19 cellular contexts compared by ENCODE assay signal in the genomic region with DNA sequence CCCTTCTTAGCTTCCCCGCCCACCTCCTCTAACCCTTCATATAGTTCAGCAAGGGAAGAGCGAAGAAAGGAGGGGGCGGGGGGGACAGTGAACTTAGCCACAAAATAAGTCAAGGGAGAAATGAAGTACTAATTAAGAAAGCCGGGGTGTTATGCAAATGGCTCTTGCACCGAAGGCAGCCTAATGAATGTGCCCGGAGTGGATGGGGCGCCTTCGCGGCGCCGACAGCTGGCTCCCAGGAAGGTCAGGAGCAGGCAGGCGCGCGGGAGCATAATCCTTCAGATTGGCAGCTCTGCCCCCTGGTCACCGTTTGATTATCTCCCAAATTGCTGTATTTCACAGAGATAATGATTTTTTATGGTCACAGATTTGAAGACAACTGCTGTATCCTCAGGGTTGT.
A peak's percentile ranks its signal among the peaks of the same experiment; 100 is the strongest.
DNase-seq lines count a peak whose midpoint lies in the region; ATAC-seq, FAIRE-seq and TF ChIP-seq lines count a peak whose summit lies in the region.
"Had no signal": no experiment of that assay in that cellular context is flagged by ENCODE, and none has a peak within 500 bp of the region (broad histone marks: within the 10 kb centered on the region; RNA-seq: fewer than 3 reads in every experiment).

No MANE protein-coding gene starts in this region.

- no peak overlapping the region for H3K4me3 ChIP-seq in mammary epithelial cell (replicated peaks in 1 of 3; ENCODE audit: insufficient read depth in 1 of 3, low read depth in 2 of 3, low read length in 3 of 3)
- peak overlapping the region in 2 of 3 experiments; percentile 27 to 31 for H3K4me3 ChIP-seq in keratinocyte (ENCODE audit: control insufficient read depth in 2 of 3, extremely low read depth in 1 of 3, insufficient read depth in 2 of 3, low read depth in 1 of 3, low read length in 3 of 3)
- H3K4me3 ChIP-seq in smooth muscle cell: peak overlapping the region; percentile 29
- H3K4me3 ChIP-seq: BLaER1 had no signal

- 28% methylated on average over 11 of the region's 15 CpGs for WGBS in mammary epithelial cell (ENCODE audit: low coverage, missing lambda C conversion rate)
- 17% methylated on average over 15 of the region's 15 CpGs for WGBS in smooth muscle cell (ENCODE audit: low lambda C conversion rate)

- CTCF ChIA-PET in mammary epithelial cell (lab: Charles Lee; ENCODE audit: low non-redundant PET): no interaction called here
- CTCF ChIA-PET in activated CD8-positive, alpha-beta memory T cell treated with anti-CD3 and anti-CD28 coated beads, Interleukin-2, amount 10 ng/mL, durations not matched to agents 7 days and 5 days (lab: Charles Lee): no interaction called here

- H3F3A ChIP-seq in smooth muscle cell (ENCODE audit: low read depth): no peaks in the 10 kb centered on the region

- TF ChIP-seq CTCF in mammary epithelial cell (conservative IDR thresholded peaks at IDR 0.05 in 1 of 2, IDR thresholded peaks at IDR 0.05 in 1 of 2; ENCODE audit: extremely low read depth in 1 of 2, insufficient read depth in 1 of 2, low read depth in 1 of 2, low read length in 2 of 2): no peak
- TF ChIP-seq CTCF in keratinocyte (optimal IDR thresholded peaks at IDR 0.05 in 1 of 3, IDR thresholded peaks at IDR 0.05 in 1 of 3, conservative IDR thresholded peaks at IDR 0.05 in 1 of 3; ENCODE audit: extremely low read depth in 1 of 3, insufficient read depth in 2 of 3, low read length in 3 of 3): no peak
- no peak for TF ChIP-seq CTCF in smooth muscle cell (IDR thresholded peaks at IDR 0.05; ENCODE audit: borderline replicate concordance, insufficient read depth, poor library complexity, severe bottlenecking)

- no peaks in the 10 kb centered on the region for H3K36me3 Mint-ChIP-seq in stimulated activated effector memory CD8-positive, alpha-beta T cell treated with anti-CD3 and anti-CD28 coated beads, Interleukin-12 subunit alpha, Interleukin-12 subunit beta, amount 100 ng/mL, for 72 hours
- no peaks in the 10 kb centered on the region for H3K36me3 Mint-ChIP-seq in activated CD8-positive, alpha-beta memory T cell treated with anti-CD3 and anti-CD28 coated beads, Interleukin-2, amount 10 ng/mL, durations not matched to agents 7 days and 5 days
- H3K36me3 Mint-ChIP-seq: activated naive CD8-positive, alpha-beta T cell treated with anti-CD3 and anti-CD28 coated beads, Interleukin-2, amount 10 ng/mL, durations not matched to agents 7 days and 5 days; memory B cell had no signal

- no peaks in the 10 kb centered on the region for H3K79me2 ChIP-seq in mammary epithelial cell (ENCODE audit: insufficient read depth, low read length)
- H3K79me2 ChIP-seq in keratinocyte (ENCODE audit: control insufficient read depth, insufficient read depth, low read length): no peaks in the 10 kb centered on the region
- H3K79me2 ChIP-seq in smooth muscle cell (ENCODE audit: low read depth): no peaks in the 10 kb centered on the region

- no peak overlapping the region for H2AFZ ChIP-seq in mammary epithelial cell (ENCODE audit: low read depth, low read length)
- H2AFZ ChIP-seq in keratinocyte (ENCODE audit: control insufficient read depth, low read length): no peak overlapping the region
- H2AFZ ChIP-seq in smooth muscle cell (ENCODE audit: low read depth): peak overlapping the region; percentile 68

- intact Hi-C loops in mammary epithelial cell (cut with micrococcal nuclease) (no loop called here), sciatic nerve (cut with DNase I) (no loop called here)

- H4K20me1 ChIP-seq in mammary epithelial cell (ENCODE audit: insufficient read depth, low read length) (no peaks in the 10 kb centered on the region), keratinocyte (ENCODE audit: control insufficient read depth, extremely low read depth, insufficient read depth, low read length) (no peaks in the 10 kb centered on the region), smooth muscle cell (ENCODE audit: low read depth) (no peaks in the 10 kb centered on the region)
- H4K20me1 ChIP-seq: BLaER1 had no signal

- H3K9me1 ChIP-seq in keratinocyte (ENCODE audit: control insufficient read depth, extremely low read depth, insufficient read depth, low read length): no peaks in the 10 kb centered on the region

- H3K4me2 ChIP-seq in mammary epithelial cell (ENCODE audit: insufficient read depth, low read depth, low read length): peak overlapping the region; percentile 6
- H3K4me2 ChIP-seq in keratinocyte (ENCODE audit: control insufficient read depth, extremely low read depth, insufficient read depth, low read depth, low read length): peak overlapping the region; percentile 58
- H3K4me2 ChIP-seq in smooth muscle cell: peak overlapping the region; percentile 84
- H3K4me2 ChIP-seq: BLaER1 had no signal

- BruUV-seq in mammary epithelial cell (replicated peaks; lab: Mats Ljungman, UMichigan): no TSS peak

- H3K4me1 ChIP-seq in mammary epithelial cell (ENCODE audit: insufficient read depth, low read length): no peaks in the 10 kb centered on the region
- H3K4me1 ChIP-seq in keratinocyte (ENCODE audit: control insufficient read depth, extremely low read depth, insufficient read depth, low read length): no peaks in the 10 kb centered on the region
- no peaks in the 10 kb centered on the region for H3K4me1 ChIP-seq in smooth muscle cell (ENCODE audit: low read depth)
- H3K4me1 ChIP-seq: BLaER1 had no signal

- H3K9me3 ChIP-seq in mammary epithelial cell (replicated peaks; ENCODE audit: insufficient read depth, low read length) (no peaks in the 10 kb centered on the region), keratinocyte (ENCODE audit: control insufficient read depth, low read depth, low read length) (no peaks in the 10 kb centered on the region), smooth muscle cell (replicated peaks; ENCODE audit: low read depth) (no peaks in the 10 kb centered on the region)
- H3K9me3 ChIP-seq: BLaER1 had no signal

- no peaks in the 10 kb centered on the region for H3K27me3 ChIP-seq in mammary epithelial cell (ENCODE audit: insufficient read depth, low read length)
- peaks cover 3% of the 10 kb centered on the region for H3K27me3 ChIP-seq in keratinocyte (ENCODE audit: control insufficient read depth, extremely low read depth, insufficient read depth, low read length)
- H3K27me3 ChIP-seq in smooth muscle cell (ENCODE audit: low read depth): peaks cover 22% of the 10 kb centered on the region
- H3K27me3 ChIP-seq: BLaER1 had no signal

- peak; percentile 16 for DNase-seq in M059J (ENCODE audit: low read depth)
- no peak for DNase-seq in mammary epithelial cell
- DNase-seq in keratinocyte (ENCODE audit: low read depth, low spot score): no peak
- DNase-seq in smooth muscle cell (lab: John Stamatoyannopoulos, UW; ENCODE audit: unreplicated experiment): no peak
- DNase-seq in stimulated activated effector memory CD8-positive, alpha-beta T cell treated with anti-CD3 and anti-CD28 coated beads, Interleukin-12 subunit alpha, Interleukin-12 subunit beta, amount 100 ng/mL, for 72 hours (ENCODE audit: low spot score in 2 of 2): no peak
- DNase-seq in sciatic nerve (ENCODE audit: low spot score): no peak
- DNase-seq in activated CD8-positive, alpha-beta memory T cell treated with anti-CD3 and anti-CD28 coated beads, Interleukin-2, amount 10 ng/mL, durations not matched to agents 7 days and 5 days: no peak
- DNase-seq: activated CD4-positive, alpha-beta T cell treated with anti-CD3 and anti-CD28 coated beads for 36 hours; activated naive CD8-positive, alpha-beta T cell treated with anti-CD3 and anti-CD28 coated beads, Interleukin-2, amount 10 ng/mL, durations not matched to agents 7 days and 5 days; activated T-cell treated with anti-CD3 and anti-CD28 coated beads, Interleukin-2, amount 50 U/mL, for 1 hour; DMS79; HFFc6; NCI-H2029; NCI-H748 treated with DMSO at 0.1 percent for 48 hours had no signal

- in situ Hi-C loops in mammary epithelial cell (cut with MboI; ENCODE audit: low sequenced_read_pairs in 2 of 2): no loop called here

- H3K36me3 ChIP-seq in mammary epithelial cell (ENCODE audit: insufficient read depth, low read length): no peaks in the 10 kb centered on the region
- H3K36me3 ChIP-seq in keratinocyte (ENCODE audit: control insufficient read depth in 2 of 2, extremely low read depth in 1 of 2, insufficient read depth in 2 of 2, low read length in 2 of 2): no peaks in the 10 kb centered on the region
- no peaks in the 10 kb centered on the region for H3K36me3 ChIP-seq in smooth muscle cell (ENCODE audit: low read depth)
- H3K36me3 ChIP-seq: BLaER1 had no signal

- no peaks in the 10 kb centered on the region for H3K27me3 Mint-ChIP-seq in activated CD8-positive, alpha-beta memory T cell treated with anti-CD3 and anti-CD28 coated beads, Interleukin-2, amount 10 ng/mL, durations not matched to agents 7 days and 5 days
- H3K27me3 Mint-ChIP-seq: activated CD4-positive, alpha-beta T cell treated with anti-CD3 and anti-CD28 coated beads for 36 hours; activated naive CD8-positive, alpha-beta T cell treated with anti-CD3 and anti-CD28 coated beads, Interleukin-2, amount 10 ng/mL, durations not matched to agents 7 days and 5 days; memory B cell had no signal

- H3K27ac ChIP-seq in mammary epithelial cell (ENCODE audit: insufficient read depth, low read depth, low read length): no peak overlapping the region
- H3K27ac ChIP-seq in keratinocyte (ENCODE audit: control insufficient read depth, insufficient read depth, low read length): no peak overlapping the region
- H3K27ac ChIP-seq in smooth muscle cell (ENCODE audit: low read depth): no peak overlapping the region
- H3K27ac ChIP-seq: BLaER1, RWPE1 had no signal

- dilution Hi-C loops in mammary epithelial cell (cut with HindIII; ENCODE audit: low sequenced_read_pairs) (no loop called here), keratinocyte (cut with MboI; ENCODE audit: extremely low pct_ligation_motif_present, low sequenced_read_pairs) (no loop called here)

- FAIRE-seq in keratinocyte (lab: Jason Lieb, UNC): no peak

- H3K4me1 Mint-ChIP-seq in stimulated activated effector memory CD8-positive, alpha-beta T cell treated with anti-CD3 and anti-CD28 coated beads, Interleukin-12 subunit alpha, Interleukin-12 subunit beta, amount 100 ng/mL, for 72 hours: no peaks in the 10 kb centered on the region
- no peaks in the 10 kb centered on the region for H3K4me1 Mint-ChIP-seq in activated CD8-positive, alpha-beta memory T cell treated with anti-CD3 and anti-CD28 coated beads, Interleukin-2, amount 10 ng/mL, durations not matched to agents 7 days and 5 days
- H3K4me1 Mint-ChIP-seq: activated CD4-positive, alpha-beta T cell treated with anti-CD3 and anti-CD28 coated beads for 36 hours; activated naive CD8-positive, alpha-beta T cell treated with anti-CD3 and anti-CD28 coated beads, Interleukin-2, amount 10 ng/mL, durations not matched to agents 7 days and 5 days; memory B cell had no signal

- no peak overlapping the region for H3K4me3 Mint-ChIP-seq in stimulated activated effector memory CD8-positive, alpha-beta T cell treated with anti-CD3 and anti-CD28 coated beads, Interleukin-12 subunit alpha, Interleukin-12 subunit beta, amount 100 ng/mL, for 72 hours
- H3K4me3 Mint-ChIP-seq in activated CD8-positive, alpha-beta memory T cell treated with anti-CD3 and anti-CD28 coated beads, Interleukin-2, amount 10 ng/mL, durations not matched to agents 7 days and 5 days: no peak overlapping the region
- H3K4me3 Mint-ChIP-seq: activated CD4-positive, alpha-beta T cell treated with anti-CD3 and anti-CD28 coated beads for 36 hours; activated naive CD8-positive, alpha-beta T cell treated with anti-CD3 and anti-CD28 coated beads, Interleukin-2, amount 10 ng/mL, durations not matched to agents 7 days and 5 days; HFFc6; memory B cell; T-helper 1 cell treated with Interleukin-12 subunit alpha and Interleukin-12 subunit beta and Interleukin-4 antibody, amounts not matched to agents 30 μg/mL and 1 μg/mL, for 36 hours had no signal

- no peak overlapping the region for H3K9ac ChIP-seq in mammary epithelial cell (ENCODE audit: insufficient read depth, low read length)
- H3K9ac ChIP-seq in keratinocyte (ENCODE audit: control insufficient read depth, extremely low read depth, insufficient read depth, low read length): no peak overlapping the region
- H3K9ac ChIP-seq in smooth muscle cell (ENCODE audit: low read depth): no peak overlapping the region
- H3K9ac ChIP-seq: BLaER1 had no signal

- no peak for ATAC-seq in stimulated activated effector memory CD8-positive, alpha-beta T cell treated with anti-CD3 and anti-CD28 coated beads, Interleukin-12 subunit alpha, Interleukin-12 subunit beta, amount 100 ng/mL, for 72 hours
- ATAC-seq in sciatic nerve: no peak
- no peak for ATAC-seq in HG02571 (IDR thresholded peaks at IDR 0.05; ENCODE audit: unreplicated experiment)
- no peak for ATAC-seq in activated CD8-positive, alpha-beta memory T cell treated with anti-CD3 and anti-CD28 coated beads, Interleukin-2, amount 10 ng/mL, durations not matched to agents 7 days and 5 days
- ATAC-seq: activated CD4-positive, alpha-beta T cell treated with anti-CD3 and anti-CD28 coated beads for 36 hours had no signal

- H3K27ac Mint-ChIP-seq in stimulated activated effector memory CD8-positive, alpha-beta T cell treated with anti-CD3 and anti-CD28 coated beads, Interleukin-12 subunit alpha, Interleukin-12 subunit beta, amount 100 ng/mL, for 72 hours: no peak overlapping the region
- H3K27ac Mint-ChIP-seq in activated CD8-positive, alpha-beta memory T cell treated with anti-CD3 and anti-CD28 coated beads, Interleukin-2, amount 10 ng/mL, durations not matched to agents 7 days and 5 days: no peak overlapping the region
- H3K27ac Mint-ChIP-seq: activated CD4-positive, alpha-beta T cell treated with anti-CD3 and anti-CD28 coated beads for 36 hours; activated naive CD8-positive, alpha-beta T cell treated with anti-CD3 and anti-CD28 coated beads, Interleukin-2, amount 10 ng/mL, durations not matched to agents 7 days and 5 days; HFFc6; memory B cell; T-helper 1 cell treated with Interleukin-12 subunit alpha and Interleukin-12 subunit beta and Interleukin-4 antibody, amounts not matched to agents 30 μg/mL and 1 μg/mL, for 36 hours had no signal

- H3K9me3 Mint-ChIP-seq in stimulated activated effector memory CD8-positive, alpha-beta T cell treated with anti-CD3 and anti-CD28 coated beads, Interleukin-12 subunit alpha, Interleukin-12 subunit beta, amount 100 ng/mL, for 72 hours: peaks cover 11% of the 10 kb centered on the region
- H3K9me3 Mint-ChIP-seq in activated CD8-positive, alpha-beta memory T cell treated with anti-CD3 and anti-CD28 coated beads, Interleukin-2, amount 10 ng/mL, durations not matched to agents 7 days and 5 days (ENCODE audit: low read depth): peaks cover 5% of the 10 kb centered on the region
- H3K9me3 Mint-ChIP-seq: activated naive CD8-positive, alpha-beta T cell treated with anti-CD3 and anti-CD28 coated beads, Interleukin-2, amount 10 ng/mL, durations not matched to agents 7 days and 5 days; memory B cell; T-helper 1 cell treated with Interleukin-12 subunit alpha and Interleukin-12 subunit beta and Interleukin-4 antibody, amounts not matched to agents 30 μg/mL and 1 μg/mL, for 36 hours had no signal

Comparison
In these comparisons a context has a peak if more than half of its experiments do, and no peak if none do; other contexts are left out.
1. H3K4me2 ChIP-seq: peak in every context shown above with its lines; median percentile 84 in smooth muscle cell; 58 in keratinocyte; 6 in mammary epithelial cell.
2. H3K4me3 ChIP-seq: peak in keratinocyte (2 of 3) and smooth muscle cell (single experiment); none in mammary epithelial cell (0 of 3).